Comparison of ENCODE assay signal across 9 cellular contexts in the genomic region with DNA sequence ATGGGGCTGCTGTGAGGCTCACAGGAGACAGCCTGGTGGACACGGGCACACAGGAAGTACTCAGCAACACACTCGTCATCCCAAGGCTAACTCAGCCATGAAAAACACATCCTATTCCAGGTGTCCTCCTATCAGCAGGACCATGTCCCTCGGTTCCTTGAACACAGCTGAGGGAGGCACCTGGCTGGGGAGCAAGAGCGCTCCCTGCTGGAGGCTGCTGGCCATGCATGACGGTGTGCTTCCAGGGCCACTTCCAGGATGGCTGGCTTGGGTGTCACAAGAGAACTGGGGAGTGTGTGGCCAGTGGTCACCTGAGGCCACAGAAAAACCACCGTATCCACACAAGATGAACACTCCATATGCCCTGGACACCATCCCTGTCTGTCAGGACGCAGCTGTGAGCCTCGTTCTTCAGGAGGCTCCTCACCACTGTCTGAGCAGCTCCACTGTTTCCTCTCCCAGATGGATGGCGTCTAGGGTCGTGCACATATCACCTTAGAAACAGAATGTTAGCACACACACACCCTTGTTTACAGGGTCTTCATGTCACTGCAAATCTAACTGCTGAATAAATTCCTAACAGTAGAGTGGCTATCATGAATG. TPM values are rescaled to one million over a fixed set of nuclear protein-coding genes. Genes with fewer than 3 reads are reported as not detected.
A peak's percentile ranks its signal among the peaks of the same experiment; 100 is the strongest.
DNase-seq lines count a peak whose midpoint lies in the region; ATAC-seq, FAIRE-seq and TF ChIP-seq lines count a peak whose summit lies in the region.
"Had no signal": no experiment of that assay in that cellular context is flagged by ENCODE, and none has a peak within 500 bp of the region (broad histone marks: within the 10 kb centered on the region; RNA-seq: fewer than 3 reads in every experiment).

No MANE protein-coding gene starts in this region.

- H2BK5ac ChIP-seq in neuronal stem cell (ENCODE audit: low read length) = no peak overlapping the region

- ATAC-seq in DND-41 (ENCODE audit: insufficient read depth, low read depth) = peak; percentile 85
- peak; percentile 67 for ATAC-seq in HG03064 (IDR thresholded peaks at IDR 0.05; ENCODE audit: low read depth, unreplicated experiment)
- peak; percentile 62 for ATAC-seq in stimulated activated naive CD8-positive, alpha-beta T cell treated with anti-CD3 and anti-CD28 coated beads, Interleukin-15, Interleukin-2, amounts not matched to agents 100 U/mL and 50 U/mL, for 24 hours

- no peaks in the 10 kb centered on the region for H3K79me1 ChIP-seq in neuronal stem cell (ENCODE audit: low read depth, low read length)

- H2BK15ac ChIP-seq in neuronal stem cell (ENCODE audit: low read length) = no peak overlapping the region

- H2BK12ac ChIP-seq in neuronal stem cell (ENCODE audit: low read length) = no peak overlapping the region

- no CpG with 5 or more reads among the region's 10 CpGs for WGBS in neuronal stem cell (ENCODE audit: extremely low coverage in 2 of 2, insufficient read length in 2 of 2, insufficient replicate concordance in 1 of 2), 2 donors

- no peak for FAIRE-seq in RCC 7860 (lab: Jason Lieb, UNC)
- FAIRE-seq: colon had no signal

- H3K9ac ChIP-seq in DND-41 (ENCODE audit: low read depth, low read length) (no peak overlapping the region), neuronal stem cell (ENCODE audit: low read depth, low read length, poor library complexity) (no peak overlapping the region)

- no peak overlapping the region for H2BK120ac ChIP-seq in neuronal stem cell (ENCODE audit: low read depth, low read length)

- H3K27me3 ChIP-seq in DND-41 (ENCODE audit: insufficient read depth, low read length, poor library complexity) = no peaks in the 10 kb centered on the region
- no peaks in the 10 kb centered on the region for H3K27me3 ChIP-seq in neuronal stem cell (ENCODE audit: control insufficient read depth in 3 of 3, insufficient read depth in 3 of 3, low read depth in 1 of 3, low read length in 3 of 3)

- H4K8ac ChIP-seq in neuronal stem cell (ENCODE audit: low read depth, low read length) = no peak overlapping the region

- H3K23ac ChIP-seq in neuronal stem cell (ENCODE audit: low read depth, low read length, poor library complexity) = no peak overlapping the region

- H2AFZ ChIP-seq in DND-41 (ENCODE audit: low read depth, low read length) (no peak overlapping the region), neuronal stem cell (ENCODE audit: low read length) (no peak overlapping the region)

- peaks cover 4% of the 10 kb centered on the region; the same call in 1 of the 2 replicates for H4K20me1 ChIP-seq in DND-41 (ENCODE audit: insufficient read depth, low read length)

- no peak overlapping the region for H2AK5ac ChIP-seq in neuronal stem cell (ENCODE audit: low read depth, low read length)

- H3K27ac ChIP-seq in DND-41 (ENCODE audit: low read length) = no peak overlapping the region
- no peak overlapping the region for H3K27ac ChIP-seq in neuronal stem cell (replicated peaks; ENCODE audit: low read length)

- H3K9me3 ChIP-seq in DND-41 (ENCODE audit: insufficient read depth, low read length, severe bottlenecking) (no peaks in the 10 kb centered on the region), neuronal stem cell (replicated peaks in 1 of 2; ENCODE audit: control insufficient read depth in 2 of 2, insufficient read depth in 1 of 2, low read depth in 1 of 2, low read length in 2 of 2) (no peaks in the 10 kb centered on the region)

- no peak overlapping the region for H3K4ac ChIP-seq in neuronal stem cell (ENCODE audit: low read length)

- TF ChIP-seq CTCF in DND-41 (IDR thresholded peaks at IDR 0.05; ENCODE audit: borderline replicate concordance, extremely low read depth, low read length, poor library complexity, severe bottlenecking) = peak; percentile 85
- TF ChIP-seq CTCF in fibroblast of villous mesenchyme (IDR thresholded peaks at IDR 0.05; ENCODE audit: insufficient read depth, low read depth, low read length) = peak; percentile 98

- no peak overlapping the region for H3K4me2 ChIP-seq in DND-41 (ENCODE audit: insufficient read depth, low read length)
- H3K4me2 ChIP-seq in neuronal stem cell (ENCODE audit: insufficient read depth, low read length, poor library complexity, severe bottlenecking) = no peak overlapping the region

- DNase-seq in DND-41 (peak; percentile 53), RCC 7860 (ENCODE audit: low spot score) (peak; percentile 47), fibroblast of villous mesenchyme (ENCODE audit: low read depth) (peak; percentile 61), neuronal stem cell (ENCODE audit: low spot score) (peak; percentile 66), DMS114 treated with DMSO at 0.1 percent for 48 hours (lab: John Stamatoyannopoulos, UW; ENCODE audit: unreplicated experiment) (no peak)
- DNase-seq in activated effector memory CD4-positive, alpha-beta T cell treated with Interleukin-2 at 50 U/mL for 16 hours = peak; percentile 64
- DNase-seq in stimulated activated naive CD8-positive, alpha-beta T cell treated with anti-CD3 and anti-CD28 coated beads, Interleukin-15, Interleukin-2, amounts not matched to agents 100 U/mL and 50 U/mL, for 24 hours = peak; percentile 80

- no peak overlapping the region for H4K91ac ChIP-seq in neuronal stem cell (ENCODE audit: low read depth, low read length, poor library complexity)

- H3K36me3 ChIP-seq in DND-41 (ENCODE audit: insufficient read depth, low read length) (peaks cover 86% of the 10 kb centered on the region), neuronal stem cell (replicated peaks in 1 of 2; ENCODE audit: control insufficient read depth in 2 of 2, insufficient read depth in 2 of 2, low read length in 2 of 2) (peaks cover 36 to 86% of the 10 kb centered on the region in 2 donors)

- H3K79me2 ChIP-seq in DND-41 (ENCODE audit: insufficient read depth, low read length) = no peaks in the 10 kb centered on the region

- no peaks in the 10 kb centered on the region for H3K4me1 ChIP-seq in DND-41 (ENCODE audit: insufficient read depth, low read length)
- peaks cover 0 to 2% of the 10 kb centered on the region in 2 donors for H3K4me1 ChIP-seq in neuronal stem cell (ENCODE audit: control insufficient read depth in 2 of 2, insufficient read depth in 1 of 2, low read depth in 1 of 2, low read length in 2 of 2)

- no peak overlapping the region for H3K14ac ChIP-seq in neuronal stem cell (ENCODE audit: low read length)

- no peak overlapping the region for H3K4me3 ChIP-seq in DND-41 (ENCODE audit: low read depth in 1 of 2, low read length in 2 of 2)
- no peak overlapping the region for H3K4me3 ChIP-seq in fibroblast of villous mesenchyme (ENCODE audit: low read depth, low read length)
- no peak overlapping the region for H3K4me3 ChIP-seq in neuronal stem cell (ENCODE audit: low read length in 2 of 2)

- no peak overlapping the region for H3K18ac ChIP-seq in neuronal stem cell (ENCODE audit: low read length)

RNA-seq across cellular contexts. Expression of a gene that starts 31.0 kb away (rescaled TPM):
- total RNA-seq in fibroblast of villous mesenchyme = 5.6 and 6.1 TPM in 2 replicates
- polyA plus RNA-seq in neuronal stem cell (2013, experiment 1 of 2) = 18.0 TPM
- polyA plus RNA-seq in neuronal stem cell (2013, experiment 2 of 2) = 17.8 TPM
